ENCODE assay signal across 30 cellular contexts in the genomic region with DNA sequence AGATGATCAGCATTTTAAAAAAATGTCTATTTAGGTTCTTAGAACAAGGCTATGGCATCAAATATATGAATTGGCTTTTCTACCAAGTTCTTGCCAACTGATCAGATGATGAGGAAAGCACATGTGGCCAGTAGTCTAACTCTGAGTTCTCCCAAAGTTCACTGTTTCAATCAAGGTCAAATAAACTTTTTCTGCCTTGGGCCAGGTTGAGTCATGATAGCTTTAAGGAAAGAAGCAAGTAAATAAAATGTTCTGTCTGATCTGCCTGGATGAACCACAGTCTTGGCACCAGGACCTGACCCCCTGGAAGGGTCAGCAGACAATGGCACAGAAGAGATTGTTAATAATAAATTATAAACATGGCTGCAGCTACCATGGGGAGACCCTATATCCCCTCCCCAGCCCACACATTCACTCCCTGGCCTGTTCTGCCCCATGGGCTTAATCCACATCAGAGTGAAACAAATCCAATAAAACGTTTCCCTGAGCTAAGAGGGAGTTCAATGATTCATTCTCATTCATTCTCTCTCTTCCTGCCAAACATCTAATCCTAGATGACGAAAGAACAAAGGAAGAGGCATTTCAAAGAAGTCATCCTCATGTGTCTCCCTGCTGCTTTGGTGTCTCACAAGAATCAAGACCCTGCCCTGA.
DNase-seq lines count a peak whose midpoint lies in the region; ATAC-seq, FAIRE-seq and TF ChIP-seq lines count a peak whose summit lies in the region.
"Had no signal": no experiment of that assay in that cellular context is flagged by ENCODE, and none has a peak within 500 bp of the region (broad histone marks: within the 10 kb centered on the region; RNA-seq: fewer than 3 reads in every experiment).

No MANE protein-coding gene starts in this region.

- ATAC-seq in omental fat pad (ENCODE audit: low FRiP score) (peak; percentile 37), GM21786 (IDR thresholded peaks at IDR 0.05; ENCODE audit: unreplicated experiment) (no peak)
- ATAC-seq: GM23338, upper lobe of right lung had no signal

- H3K4me1 ChIP-seq in astrocyte (ENCODE audit: insufficient read depth, low read length), result no peaks in the 10 kb centered on the region
- H3K4me1 ChIP-seq: ascending aorta, heart right ventricle, upper lobe of right lung had no signal

- H3K27me3 ChIP-seq in astrocyte (ENCODE audit: insufficient read depth, low read length), result no peaks in the 10 kb centered on the region
- H3K27me3 ChIP-seq: ascending aorta, heart right ventricle, upper lobe of right lung had no signal

- H3K79me2 ChIP-seq in astrocyte (ENCODE audit: insufficient read depth, low read length), result no peaks in the 10 kb centered on the region

- H3K4me2 ChIP-seq in astrocyte (ENCODE audit: low read length), result no peak overlapping the region
- H3K4me2 ChIP-seq: GM23338, KMS-11 had no signal

- no peaks in the 10 kb centered on the region for H3K9me3 ChIP-seq in astrocyte (ENCODE audit: insufficient read depth, low read depth, low read length)
- H3K9me3 ChIP-seq: ascending aorta, heart right ventricle, upper lobe of right lung had no signal

- no peak overlapping the region for H2AFZ ChIP-seq in astrocyte (ENCODE audit: low read depth, low read length)
- H2AFZ ChIP-seq: GM23338 had no signal

- no peak overlapping the region for H3K4me3 Mint-ChIP-seq in astrocyte (ENCODE audit: unreplicated experiment)
- H3K4me3 Mint-ChIP-seq: GM23338, immature natural killer cell had no signal

- no peak overlapping the region for H3K9ac ChIP-seq in astrocyte (ENCODE audit: low read length)
- H3K9ac ChIP-seq: KMS-11 had no signal

- peaks cover 2% of the 10 kb centered on the region for H3K4me1 Mint-ChIP-seq in astrocyte (ENCODE audit: low read depth, unreplicated experiment)
- H3K4me1 Mint-ChIP-seq: immature natural killer cell had no signal

- TF ChIP-seq CTCF in astrocyte (IDR thresholded peaks at IDR 0.05; ENCODE audit: insufficient read depth, low read depth, low read length) (no peak), omental fat pad (IDR thresholded peaks at IDR 0.05) (no peak)

- peaks cover 5% of the 10 kb centered on the region for H3K27me3 Mint-ChIP-seq in astrocyte (ENCODE audit: low read depth, unreplicated experiment)

- DNase-seq in ELF-1 (ENCODE audit: low read depth, low spot score) (peak; percentile 13), astrocyte (ENCODE audit: low read depth) (peak; percentile 29), fibroblast of gingiva (ENCODE audit: low read depth) (peak; percentile 30), omental fat pad (ENCODE audit: low spot score) (no peak), ecto neural progenitor cell (ENCODE audit: low spot score) (no peak), NCI-H1694 treated with DMSO at 0.1 percent for 48 hours (lab: John Stamatoyannopoulos, UW) (no peak), middle frontal gyrus (ENCODE audit: extremely low spot score, low spot score) (no peak)
- DNase-seq: activated CD4-positive, alpha-beta T cell treated with anti-CD3 and anti-CD28 coated beads, Interleukin-2, amount 50 U/mL, for 4 hours; activated naive CD4-positive, alpha-beta T cell treated with Interleukin-2 at 50 U/mL for 16 hours; GDM1; heart right ventricle; immature natural killer cell; NCI-H1092; NCI-H2081; NCI-H510A; posterior cingulate gyrus; SHP77; small intestine; stimulated activated CD4-positive, alpha-beta T cell treated with anti-CD3 and anti-CD28 coated beads, Interleukin-2, amount 100 ng/mL, for 48 hours; T-helper 1 cell; upper lobe of right lung had no signal

- H3K9me3 Mint-ChIP-seq in astrocyte (ENCODE audit: unreplicated experiment), result no peaks in the 10 kb centered on the region
- H3K9me3 Mint-ChIP-seq: GM23338 had no signal

- no peak overlapping the region for H3K4me3 ChIP-seq in astrocyte (ENCODE audit: insufficient read depth, low read depth, low read length)
- H3K4me3 ChIP-seq: ascending aorta, GM23338, heart right ventricle, lung, upper lobe of right lung had no signal

- no peaks in the 10 kb centered on the region for H3K36me3 ChIP-seq in astrocyte (ENCODE audit: insufficient read depth, low read length)
- H3K36me3 ChIP-seq: ascending aorta, heart right ventricle, upper lobe of right lung had no signal

- no peak for FAIRE-seq in astrocyte (lab: Jason Lieb, UNC)
- FAIRE-seq: A204.1, colon, small intestine had no signal

- no peak overlapping the region for H3K27ac ChIP-seq in astrocyte (ENCODE audit: low read depth, low read length)
- H3K27ac ChIP-seq: ascending aorta, C4-2B, heart right ventricle, KMS-11, upper lobe of right lung, VCaP had no signal

- no peaks in the 10 kb centered on the region for H3K36me3 Mint-ChIP-seq in astrocyte (ENCODE audit: low read depth, unreplicated experiment)
- H3K36me3 Mint-ChIP-seq: immature natural killer cell had no signal

- no peak overlapping the region for H3K27ac Mint-ChIP-seq in astrocyte (ENCODE audit: unreplicated experiment)
- H3K27ac Mint-ChIP-seq: GM23338, immature natural killer cell had no signal

- no peaks in the 10 kb centered on the region for H4K20me1 ChIP-seq in astrocyte (ENCODE audit: insufficient read depth, low read length)

Comparison
In these comparisons a context has a peak if more than half of its experiments do, and no peak if none do; other contexts are left out.
1. DNase-seq: peak in ELF-1 (single experiment), astrocyte (single experiment) and fibroblast of gingiva (single experiment); none in omental fat pad (single experiment), ecto neural progenitor cell (single experiment), NCI-H1694 treated with DMSO at 0.1 percent for 48 hours (single experiment) and middle frontal gyrus (single experiment).